7 cellular contexts compared by ENCODE assay signal in genomic region chr2:81163583-81163982, GRCh38.
"Had no signal": no experiment of that assay in that cellular context is flagged by ENCODE, and none has a peak within 500 bp of the region (broad histone marks: within the 10 kb centered on the region; RNA-seq: fewer than 3 reads in every experiment).

No MANE protein-coding gene starts in this region.

- H3K9ac ChIP-seq: KMS-11 had no signal

- FAIRE-seq: HTR-8/SVneo, K562 had no signal

- H3K4me3 ChIP-seq: K562 had no signal

- H3K27ac ChIP-seq: HL-60, KMS-11 had no signal

- DNase-seq: IMR-90, KBM-7, KG1 had no signal

- H3K4me2 ChIP-seq: KMS-11 had no signal

- ATAC-seq: K562 had no signal
